Comparison of ENCODE assay signal across 17 cellular contexts in the genomic region with DNA sequence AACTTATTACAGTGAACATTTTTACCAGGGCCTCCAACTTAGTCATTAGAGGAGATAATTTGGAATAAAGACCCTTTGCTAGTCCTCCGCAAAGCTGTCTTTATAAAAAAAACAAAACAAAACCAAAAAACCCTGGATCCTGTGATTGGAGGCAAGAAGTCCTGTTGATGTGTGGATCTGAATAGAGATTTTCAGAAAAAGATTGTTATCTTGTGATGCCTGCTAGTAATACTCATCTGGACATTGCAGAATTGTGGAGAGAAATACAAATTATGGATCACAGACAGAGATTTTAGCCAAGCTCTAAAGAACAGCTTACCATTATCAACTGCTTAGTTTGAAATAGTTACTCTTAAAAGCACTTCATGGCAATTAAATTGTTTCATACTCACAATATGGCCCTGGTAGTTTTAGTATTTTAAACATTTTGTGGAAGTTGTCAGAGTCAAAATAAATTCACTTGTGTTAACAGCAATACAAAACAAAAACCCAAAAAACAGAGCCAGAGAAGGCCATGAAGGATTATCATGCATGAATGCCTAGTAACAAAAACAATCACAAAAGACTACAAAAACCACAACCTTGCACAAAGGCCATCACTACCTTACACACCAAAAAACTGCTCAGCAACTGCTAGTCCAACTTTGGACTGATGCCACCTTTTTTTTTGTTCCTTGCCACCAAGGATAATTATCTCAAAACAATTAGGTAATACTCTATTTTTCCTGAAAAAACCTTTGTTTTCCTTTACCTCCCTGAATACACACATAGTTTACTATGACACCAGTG.
"Had no signal": no experiment of that assay in that cellular context is flagged by ENCODE, and none has a peak within 500 bp of the region (broad histone marks: within the 10 kb centered on the region; RNA-seq: fewer than 3 reads in every experiment).

No MANE protein-coding gene starts in this region.

- H3K27ac Mint-ChIP-seq: activated B cell treated with CpG ODN at 0.5 μM for 24 hours; activated CD4-positive, alpha-beta T cell treated with anti-CD3 and anti-CD28 coated beads, Interleukin-2, amount 10 ng/mL, durations not matched to agents 24 days and 14 days; activated T-helper 2 cell treated with anti-CD3 and anti-CD28 coated beads, Interferon-gamma antibody, Interleukin-2, Interleukin-4, amounts not matched to agents 10 μg/mL and 5 μg/mL and 100 μg/mL, durations not matched to agents 14 hours and 24 hours and 36 hours; dendritic cell treated with granulocyte-macrophage colony-stimulating factor and Interleukin-4, amounts not matched to agents 40 ng/mL and 50 ng/mL, for 4 days; natural killer cell treated with Interleukin-12 subunit alpha and Interleukin-12 subunit beta and Interleukin-15 and Interleukin-18, amount 100 ng/mL, for 72 hours; T-helper 1 cell treated with Interleukin-12 subunit alpha and Interleukin-12 subunit beta and Interleukin-4 antibody, amounts not matched to agents 30 μg/mL and 1 μg/mL, for 36 hours had no signal

- H3K4me3 Mint-ChIP-seq: activated B cell treated with CpG ODN at 0.5 μM for 24 hours; activated CD4-positive, alpha-beta T cell treated with anti-CD3 and anti-CD28 coated beads, Interleukin-2, amount 10 ng/mL, durations not matched to agents 24 days and 14 days; dendritic cell treated with granulocyte-macrophage colony-stimulating factor and Interleukin-4, amounts not matched to agents 40 ng/mL and 50 ng/mL, for 4 days; natural killer cell treated with Interleukin-12 subunit alpha and Interleukin-12 subunit beta and Interleukin-15 and Interleukin-18, amount 100 ng/mL, for 72 hours; stimulated activated naive CD8-positive, alpha-beta T cell treated with anti-CD3 and anti-CD28 coated beads, Interleukin-15, amount 100 ng/mL, for 72 hours; T-helper 1 cell treated with Interleukin-12 subunit alpha and Interleukin-12 subunit beta and Interleukin-4 antibody, amounts not matched to agents 30 μg/mL and 1 μg/mL, for 36 hours had no signal

- ATAC-seq: left colon; natural killer cell treated with Interleukin-12 subunit alpha and Interleukin-12 subunit beta and Interleukin-15 and Interleukin-18, amount 100 ng/mL, for 72 hours; stimulated activated naive CD8-positive, alpha-beta T cell treated with anti-CD3 and anti-CD28 coated beads, Interleukin-15, amount 100 ng/mL, for 72 hours had no signal

- H3K4me1 Mint-ChIP-seq: activated CD4-positive, alpha-beta T cell treated with anti-CD3 and anti-CD28 coated beads, Interleukin-2, amount 10 ng/mL, durations not matched to agents 24 days and 14 days; stimulated activated naive CD8-positive, alpha-beta T cell treated with anti-CD3 and anti-CD28 coated beads, Interleukin-15, amount 100 ng/mL, for 72 hours had no signal

- H3K27me3 Mint-ChIP-seq: activated B cell treated with CpG ODN at 0.5 μM for 24 hours; activated CD4-positive, alpha-beta T cell treated with anti-CD3 and anti-CD28 coated beads, Interleukin-2, amount 10 ng/mL, durations not matched to agents 24 days and 14 days; dendritic cell treated with granulocyte-macrophage colony-stimulating factor and Interleukin-4, amounts not matched to agents 40 ng/mL and 50 ng/mL, for 4 days; natural killer cell treated with Interleukin-12 subunit alpha and Interleukin-12 subunit beta and Interleukin-15 and Interleukin-18, amount 100 ng/mL, for 72 hours; stimulated activated naive CD8-positive, alpha-beta T cell treated with anti-CD3 and anti-CD28 coated beads, Interleukin-15, amount 100 ng/mL, for 72 hours had no signal

- DNase-seq: activated B cell treated with CpG ODN at 0.5 μM for 24 hours; activated CD4-positive, alpha-beta T cell treated with anti-CD3 and anti-CD28 coated beads, Interleukin-2, amount 10 ng/mL, durations not matched to agents 24 days and 14 days; activated naive CD4-positive, alpha-beta T cell treated with anti-CD3 and anti-CD28 coated beads, Interleukin-2, amount 50 U/mL, for 16 hours; adrenal gland; cerebellar nuclear complex; foreskin fibroblast; glutamatergic neuron; left colon; stimulated activated CD4-positive, alpha-beta T cell treated with anti-CD3 and anti-CD28 coated beads, Interleukin-15, amount 100 ng/mL, for 24 hours; stimulated activated CD4-positive, alpha-beta T cell treated with anti-CD3 and anti-CD28 coated beads, Interleukin-4, amount 100 ng/mL, for 24 hours; stimulated activated naive CD8-positive, alpha-beta T cell treated with anti-CD3 and anti-CD28 coated beads, Interleukin-15, amount 100 ng/mL, for 72 hours; testis had no signal

- H3K4me3 ChIP-seq: adrenal gland, esophagus muscularis mucosa, testis had no signal
